ENCODE assay signal across 21 cellular contexts in the genomic region with DNA sequence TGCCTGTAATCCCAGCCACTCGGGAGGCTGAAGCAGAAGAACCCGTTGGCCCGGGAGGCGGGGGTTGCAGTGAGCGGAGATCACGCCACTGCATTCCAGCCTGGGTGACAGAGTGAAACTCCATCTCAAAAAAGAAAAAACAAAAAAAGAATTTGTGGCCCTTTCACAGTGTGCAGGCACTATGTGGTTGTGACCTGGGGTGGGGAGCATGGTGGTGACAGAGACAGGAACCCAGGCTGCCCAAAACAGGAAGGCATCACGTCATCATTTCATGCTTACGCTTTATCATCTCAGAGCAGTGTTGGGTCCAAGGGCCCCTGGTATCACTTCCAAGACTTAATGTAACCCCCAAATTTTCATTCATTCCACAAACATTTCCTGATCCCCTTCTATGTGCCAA.
DNase-seq lines count a peak whose midpoint lies in the region; ATAC-seq and TF ChIP-seq lines count a peak whose summit lies in the region.
"Had no signal": no experiment of that assay in that cellular context is flagged by ENCODE, and none has a peak within 500 bp of the region (broad histone marks: within the 10 kb centered on the region; RNA-seq: fewer than 3 reads in every experiment).

No MANE protein-coding gene starts in this region.

- peak overlapping the region; percentile 56 for H3K27ac Mint-ChIP-seq in activated CD4-positive, alpha-beta T cell treated with anti-CD3 and anti-CD28 coated beads, Interleukin-2, amount 10 ng/mL, durations not matched to agents 24 days and 14 days
- peak overlapping the region; percentile 95 for H3K27ac Mint-ChIP-seq in CD8-positive, alpha-beta T cell
- H3K27ac Mint-ChIP-seq in activated T-helper 1 cell treated with anti-CD3 and anti-CD28 coated beads, Interleukin-12 subunit alpha, Interleukin-12 subunit beta, Interleukin-2, Interleukin-4 antibody, amounts not matched to agents 30 ng/mL and 10 ng/mL and 1 ng/mL, durations not matched to agents 14 hours and 24 hours and 36 hours = peak overlapping the region; percentile 12
- H3K27ac Mint-ChIP-seq in naive thymus-derived CD4-positive, alpha-beta T cell = peak overlapping the region in 4 of 9 donors; percentile 12 to 85 (median 45)
- H3K27ac Mint-ChIP-seq: naive B cell had no signal

- H3K9me3 Mint-ChIP-seq in activated CD4-positive, alpha-beta T cell treated with anti-CD3 and anti-CD28 coated beads, Interleukin-2, amount 10 ng/mL, durations not matched to agents 24 days and 14 days = no peaks in the 10 kb centered on the region
- H3K9me3 Mint-ChIP-seq in CD8-positive, alpha-beta T cell = peaks cover 2% of the 10 kb centered on the region
- H3K9me3 Mint-ChIP-seq in activated T-helper 1 cell treated with anti-CD3 and anti-CD28 coated beads, Interleukin-12 subunit alpha, Interleukin-12 subunit beta, Interleukin-2, Interleukin-4 antibody, amounts not matched to agents 30 ng/mL and 10 ng/mL and 1 ng/mL, durations not matched to agents 14 hours and 24 hours and 36 hours = no peaks in the 10 kb centered on the region
- H3K9me3 Mint-ChIP-seq in naive thymus-derived CD4-positive, alpha-beta T cell = peaks cover 0 to 7% (median 2%) of the 10 kb centered on the region in 11 donors

- ATAC-seq in CD8-positive, alpha-beta T cell = peak; percentile 89
- ATAC-seq in naive thymus-derived CD4-positive, alpha-beta T cell = peak; percentile 81
- ATAC-seq: K562 had no signal

- no peaks in the 10 kb centered on the region for H3K27me3 ChIP-seq in CD8-positive, alpha-beta T cell (ENCODE audit: insufficient read depth, low read length)
- no peaks in the 10 kb centered on the region for H3K27me3 ChIP-seq in naive thymus-derived CD4-positive, alpha-beta T cell (ENCODE audit: control insufficient read depth in 2 of 2, insufficient read depth in 2 of 2, low read length in 2 of 2)
- H3K27me3 ChIP-seq in ovary = no peaks in the 10 kb centered on the region
- H3K27me3 ChIP-seq: ascending aorta, BE2C, thyroid gland had no signal

- H3K9me3 ChIP-seq in CD8-positive, alpha-beta T cell (ENCODE audit: low read length) = no peaks in the 10 kb centered on the region
- H3K9me3 ChIP-seq in naive thymus-derived CD4-positive, alpha-beta T cell (ENCODE audit: control insufficient read depth in 2 of 3, low read length in 3 of 3) = no peaks in the 10 kb centered on the region
- H3K9me3 ChIP-seq in ovary = no peaks in the 10 kb centered on the region
- H3K9me3 ChIP-seq: ascending aorta, BE2C, thyroid gland had no signal

- CTCF ChIA-PET in CD8-positive, alpha-beta T cell (lab: Charles Lee) = no interaction called here
- CTCF ChIA-PET in naive thymus-derived CD4-positive, alpha-beta T cell (lab: Charles Lee) = no interaction called here

- POLR2A ChIA-PET in CD8-positive, alpha-beta T cell (lab: Charles Lee) = no interaction called here
- POLR2A ChIA-PET in naive thymus-derived CD4-positive, alpha-beta T cell (lab: Charles Lee) = no interaction called here

- WGBS in ovary, 3 donors = 89 to 96% (median 93%) methylated on average over 8 of the region's 8 CpGs

- H3K36me3 Mint-ChIP-seq in activated CD4-positive, alpha-beta T cell treated with anti-CD3 and anti-CD28 coated beads, Interleukin-2, amount 10 ng/mL, durations not matched to agents 24 days and 14 days (ENCODE audit: low read depth) = no peaks in the 10 kb centered on the region
- no peaks in the 10 kb centered on the region for H3K36me3 Mint-ChIP-seq in CD8-positive, alpha-beta T cell
- no peaks in the 10 kb centered on the region for H3K36me3 Mint-ChIP-seq in activated T-helper 1 cell treated with anti-CD3 and anti-CD28 coated beads, Interleukin-12 subunit alpha, Interleukin-12 subunit beta, Interleukin-2, Interleukin-4 antibody, amounts not matched to agents 30 ng/mL and 10 ng/mL and 1 ng/mL, durations not matched to agents 14 hours and 24 hours and 36 hours (ENCODE audit: low read depth)
- H3K36me3 Mint-ChIP-seq in naive thymus-derived CD4-positive, alpha-beta T cell = no peaks in the 10 kb centered on the region
- H3K36me3 Mint-ChIP-seq: naive B cell had no signal

- intact Hi-C loops in activated CD4-positive, alpha-beta T cell treated with anti-CD3 and anti-CD28 coated beads, Interleukin-2, amount 10 ng/mL, durations not matched to agents 24 days and 14 days (cut with micrococcal nuclease) = no loop called here
- intact Hi-C loops in CD8-positive, alpha-beta T cell (cut with DNase I, micrococcal nuclease) = loop anchor here in 1 of 2 experiments (5.0 kb wide), 1 partner anchor 537 kb away; no protein-coding TSS in a partner anchor
- intact Hi-C loops in activated T-helper 1 cell treated with anti-CD3 and anti-CD28 coated beads, Interleukin-12 subunit alpha, Interleukin-12 subunit beta, Interleukin-2, Interleukin-4 antibody, amounts not matched to agents 30 ng/mL and 10 ng/mL and 1 ng/mL, durations not matched to agents 14 hours and 24 hours and 36 hours (cut with micrococcal nuclease) = no loop called here
- intact Hi-C loops in naive thymus-derived CD4-positive, alpha-beta T cell (cut with micrococcal nuclease) = no loop called here
- intact Hi-C loops in ovary (cut with DNase I) = no loop called here

- H3K36me3 ChIP-seq in CD8-positive, alpha-beta T cell (ENCODE audit: insufficient read depth, low read length) = no peaks in the 10 kb centered on the region
- H3K36me3 ChIP-seq in naive thymus-derived CD4-positive, alpha-beta T cell (ENCODE audit: control insufficient read depth in 2 of 3, insufficient read depth in 3 of 3, low read length in 3 of 3) = no peaks in the 10 kb centered on the region
- no peaks in the 10 kb centered on the region for H3K36me3 ChIP-seq in ovary
- H3K36me3 ChIP-seq: ascending aorta, BE2C, thyroid gland, WERI-Rb-1 had no signal

- DNase-seq in activated CD4-positive, alpha-beta T cell treated with anti-CD3 and anti-CD28 coated beads, Interleukin-2, amount 10 ng/mL, durations not matched to agents 24 days and 14 days = peak; percentile 64
- DNase-seq in activated CD4-positive, alpha-beta T cell treated with anti-CD3 and anti-CD28 coated beads for 1 hour = no peak
- peak in 6 of 7 experiments; percentile 9 to 68 (median 24) for DNase-seq in CD8-positive, alpha-beta T cell
- DNase-seq in activated T-helper 1 cell treated with anti-CD3 and anti-CD28 coated beads, Interleukin-12 subunit alpha, Interleukin-12 subunit beta, Interleukin-2, Interleukin-4 antibody, amounts not matched to agents 30 ng/mL and 10 ng/mL and 1 ng/mL, durations not matched to agents 14 hours and 24 hours and 36 hours (ENCODE audit: low spot score) = no peak
- DNase-seq in naive thymus-derived CD4-positive, alpha-beta T cell = no peak
- DNase-seq in NCI-H82 treated with DMSO at 0.1 percent for 48 hours (lab: John Stamatoyannopoulos, UW; ENCODE audit: unreplicated experiment) (no peak), ovary (no peak), GM13976 (ENCODE audit: low spot score) (no peak)
- DNase-seq: 8988T; BE2C; DMS 273 treated with DMSO at 0.1 percent for 48 hours; GDM1; islet precursor cell; naive B cell; NCI-H187 treated with DMSO at 0.1 percent for 48 hours; stimulated activated CD4-positive, alpha-beta T cell treated with anti-CD3 and anti-CD28 coated beads, Interleukin-4, amount 100 ng/mL, for 1 hour; SW 1271; thyroid gland; WERI-Rb-1 had no signal

- in situ Hi-C loops in GM13976 (cut with MboI; ENCODE audit: low sequenced_read_pairs, unreplicated experiment) = no loop called here

- peaks cover 10% of the 10 kb centered on the region for H3K4me1 ChIP-seq in CD8-positive, alpha-beta T cell (ENCODE audit: insufficient read depth, low read length)
- H3K4me1 ChIP-seq in naive thymus-derived CD4-positive, alpha-beta T cell (ENCODE audit: control insufficient read depth in 2 of 2, insufficient read depth in 2 of 2, low read length in 2 of 2) = peaks cover 0 to 20% of the 10 kb centered on the region in 2 donors
- H3K4me1 ChIP-seq in ovary (ENCODE audit: insufficient read depth) = no peaks in the 10 kb centered on the region
- H3K4me1 ChIP-seq: ascending aorta, BE2C, thyroid gland had no signal

- no peak for TF ChIP-seq EP300 in ovary (IDR thresholded peaks at IDR 0.05)

- peaks cover 7% of the 10 kb centered on the region for H3K4me1 Mint-ChIP-seq in activated CD4-positive, alpha-beta T cell treated with anti-CD3 and anti-CD28 coated beads, Interleukin-2, amount 10 ng/mL, durations not matched to agents 24 days and 14 days
- H3K4me1 Mint-ChIP-seq in CD8-positive, alpha-beta T cell (ENCODE audit: low read depth) = peaks cover 15% of the 10 kb centered on the region
- H3K4me1 Mint-ChIP-seq in activated T-helper 1 cell treated with anti-CD3 and anti-CD28 coated beads, Interleukin-12 subunit alpha, Interleukin-12 subunit beta, Interleukin-2, Interleukin-4 antibody, amounts not matched to agents 30 ng/mL and 10 ng/mL and 1 ng/mL, durations not matched to agents 14 hours and 24 hours and 36 hours (ENCODE audit: low read depth) = peaks cover 7% of the 10 kb centered on the region
- H3K4me1 Mint-ChIP-seq in naive thymus-derived CD4-positive, alpha-beta T cell = peaks cover 0 to 10% (median 0%) of the 10 kb centered on the region in 7 donors
- H3K4me1 Mint-ChIP-seq: naive B cell had no signal

- peak overlapping the region; percentile 45 for H3K4me3 Mint-ChIP-seq in activated CD4-positive, alpha-beta T cell treated with anti-CD3 and anti-CD28 coated beads, Interleukin-2, amount 10 ng/mL, durations not matched to agents 24 days and 14 days
- peak overlapping the region; percentile 46 for H3K4me3 Mint-ChIP-seq in CD8-positive, alpha-beta T cell
- H3K4me3 Mint-ChIP-seq in activated T-helper 1 cell treated with anti-CD3 and anti-CD28 coated beads, Interleukin-12 subunit alpha, Interleukin-12 subunit beta, Interleukin-2, Interleukin-4 antibody, amounts not matched to agents 30 ng/mL and 10 ng/mL and 1 ng/mL, durations not matched to agents 14 hours and 24 hours and 36 hours = no peak overlapping the region
- H3K4me3 Mint-ChIP-seq in naive thymus-derived CD4-positive, alpha-beta T cell = peak overlapping the region in 2 of 10 donors; percentile 2 to 53
- H3K4me3 Mint-ChIP-seq: naive B cell had no signal

- H3K4me3 ChIP-seq in CD8-positive, alpha-beta T cell (ENCODE audit: low read depth, low read length) = no peak overlapping the region
- no peak overlapping the region for H3K4me3 ChIP-seq in naive thymus-derived CD4-positive, alpha-beta T cell (ENCODE audit: low read length)
- no peak overlapping the region for H3K4me3 ChIP-seq in ovary
- H3K4me3 ChIP-seq: ascending aorta, K562, thyroid gland had no signal

- no peak for TF ChIP-seq CTCF in CD8-positive, alpha-beta T cell (IDR thresholded peaks at IDR 0.05)
- TF ChIP-seq CTCF in ovary (IDR thresholded peaks at IDR 0.05) = no peak
- TF ChIP-seq CTCF in GM13976 (IDR thresholded peaks at IDR 0.05; ENCODE audit: borderline replicate concordance, control extremely low read depth, extremely low read depth, insufficient read depth, missing control alignments) = no peak

- H3K27me3 Mint-ChIP-seq in activated CD4-positive, alpha-beta T cell treated with anti-CD3 and anti-CD28 coated beads, Interleukin-2, amount 10 ng/mL, durations not matched to agents 24 days and 14 days = peaks cover 1% of the 10 kb centered on the region
- peaks cover 4% of the 10 kb centered on the region for H3K27me3 Mint-ChIP-seq in CD8-positive, alpha-beta T cell (ENCODE audit: low read depth)
- H3K27me3 Mint-ChIP-seq in activated T-helper 1 cell treated with anti-CD3 and anti-CD28 coated beads, Interleukin-12 subunit alpha, Interleukin-12 subunit beta, Interleukin-2, Interleukin-4 antibody, amounts not matched to agents 30 ng/mL and 10 ng/mL and 1 ng/mL, durations not matched to agents 14 hours and 24 hours and 36 hours (ENCODE audit: insufficient read depth) = peaks cover 8% of the 10 kb centered on the region
- H3K27me3 Mint-ChIP-seq in naive thymus-derived CD4-positive, alpha-beta T cell = peaks cover 0 to 17% (median 5%) of the 10 kb centered on the region in 5 donors

- TF ChIP-seq POLR2A in ovary (IDR thresholded peaks at IDR 0.05) = no peak

- peak overlapping the region; percentile 63 for H3K27ac ChIP-seq in CD8-positive, alpha-beta T cell (ENCODE audit: low read depth, low read length)
- no peak overlapping the region for H3K27ac ChIP-seq in naive thymus-derived CD4-positive, alpha-beta T cell (ENCODE audit: low read depth, low read length)
- H3K27ac ChIP-seq in ovary = no peak overlapping the region
- H3K27ac ChIP-seq: ascending aorta, thyroid gland, WERI-Rb-1 had no signal

Comparison
In these comparisons a context has a peak if more than half of its experiments do, and no peak if none do; other contexts are left out.
1. DNase-seq: peak in activated CD4-positive, alpha-beta T cell treated with anti-CD3 and anti-CD28 coated beads, Interleukin-2, amount 10 ng/mL, durations not matched to agents 24 days and 14 days (single experiment) and CD8-positive, alpha-beta T cell (6 of 7); none in activated CD4-positive, alpha-beta T cell treated with anti-CD3 and anti-CD28 coated beads for 1 hour (single experiment), activated T-helper 1 cell treated with anti-CD3 and anti-CD28 coated beads, Interleukin-12 subunit alpha, Interleukin-12 subunit beta, Interleukin-2, Interleukin-4 antibody, amounts not matched to agents 30 ng/mL and 10 ng/mL and 1 ng/mL, durations not matched to agents 14 hours and 24 hours and 36 hours (single experiment), naive thymus-derived CD4-positive, alpha-beta T cell (0 of 9), NCI-H82 treated with DMSO at 0.1 percent for 48 hours (single experiment), ovary (0 of 5) and GM13976 (single experiment).